Comparison of ENCODE assay signal across 10 cellular contexts in the genomic region with DNA sequence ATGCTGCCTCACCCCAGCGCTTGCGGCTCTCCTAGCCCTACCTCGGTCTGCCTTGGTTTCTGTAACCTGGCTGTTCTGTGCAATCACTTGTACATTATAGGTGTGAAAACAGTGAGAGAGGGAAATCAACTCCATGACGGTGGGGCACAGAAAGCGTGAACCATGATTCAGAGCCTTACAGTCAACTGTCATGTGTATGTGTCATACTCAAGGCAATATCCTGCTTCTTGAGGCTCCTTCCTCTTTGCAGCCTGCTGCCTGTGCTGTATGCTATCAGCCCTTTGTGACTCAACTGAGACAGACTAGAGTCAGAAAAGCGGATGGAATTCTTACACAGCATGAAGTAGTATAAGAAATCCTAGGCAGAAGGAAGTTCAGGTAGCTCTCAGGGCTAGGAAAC. TPM values are rescaled to one million over a fixed set of nuclear protein-coding genes. Genes with fewer than 3 reads are reported as not detected.
DNase-seq lines count a peak whose midpoint lies in the region; ATAC-seq and TF ChIP-seq lines count a peak whose summit lies in the region.
"Had no signal": no experiment of that assay in that cellular context is flagged by ENCODE, and none has a peak within 500 bp of the region (broad histone marks: within the 10 kb centered on the region; RNA-seq: fewer than 3 reads in every experiment).

No MANE protein-coding gene starts in this region.

- peaks cover 23% of the 10 kb centered on the region for H3K4me1 Mint-ChIP-seq in T-helper 2 cell treated with Interferon-gamma antibody and Interleukin-4, amounts not matched to agents 5 μg/mL and 100 μg/mL, for 36 hours (ENCODE audit: low read depth)
- H3K4me1 Mint-ChIP-seq in dendritic cell treated with granulocyte-macrophage colony-stimulating factor and Interleukin-4, amounts not matched to agents 40 ng/mL and 50 ng/mL, for 4 days (ENCODE audit: low read depth) = peaks cover 15% of the 10 kb centered on the region

- H3K9me3 ChIP-seq in HEK293 (ENCODE audit: control insufficient read depth, insufficient read depth, low read depth, low read length) = no peaks in the 10 kb centered on the region
- H3K9me3 ChIP-seq in BE2C = no peaks in the 10 kb centered on the region
- H3K9me3 ChIP-seq: HAP-1 had no signal

- intact Hi-C loops in dendritic cell treated with granulocyte-macrophage colony-stimulating factor and Interleukin-4, amounts not matched to agents 40 ng/mL and 50 ng/mL, for 4 days (cut with micrococcal nuclease) = loop anchor here (5.0 kb wide), 2 partner anchors 39 to 136 kb away; a partner anchor contains a TSS

- H3K4me1 ChIP-seq in HEK293 (ENCODE audit: control insufficient read depth, insufficient read depth, low read length) (no peaks in the 10 kb centered on the region), BE2C (no peaks in the 10 kb centered on the region)

- H3K4me3 ChIP-seq in HEK293 (ENCODE audit: low read depth, low read length) (no peak overlapping the region), BE2C (ENCODE audit: low read depth, low read length) (no peak overlapping the region)
- H3K4me3 ChIP-seq: HAP-1 had no signal

- peaks cover 24% of the 10 kb centered on the region for H3K27me3 ChIP-seq in BE2C

- CTCF ChIA-PET in HEK293 (lab: Yijun Ruan, JAX) = interaction anchor here (1.1 kb wide), 1 partner anchor 34 kb away, joined by 3 read pairs; no protein-coding TSS in a partner anchor

- no peak overlapping the region for H3K27ac ChIP-seq in HEK293 (ENCODE audit: extremely low read depth, low read depth, low read length)

- peak overlapping the region; percentile 59 for H3K4me3 Mint-ChIP-seq in T-helper 2 cell treated with Interferon-gamma antibody and Interleukin-4, amounts not matched to agents 5 μg/mL and 100 μg/mL, for 36 hours
- no peak overlapping the region for H3K4me3 Mint-ChIP-seq in dendritic cell treated with granulocyte-macrophage colony-stimulating factor and Interleukin-4, amounts not matched to agents 40 ng/mL and 50 ng/mL, for 4 days

- peak; percentile 71 for DNase-seq in T-helper 2 cell treated with Interferon-gamma antibody and Interleukin-4, amounts not matched to agents 5 μg/mL and 100 μg/mL, for 36 hours (ENCODE audit: low spot score)
- DNase-seq in stimulated activated CD4-positive, alpha-beta T cell treated with anti-CD3 and anti-CD28 coated beads, Interleukin-1b, Interleukin-23, amount 100 ng/mL, for 48 hours = peak; percentile 77
- no peak for DNase-seq in BE2C

- peak overlapping the region; percentile 41 for H3K27ac Mint-ChIP-seq in T-helper 2 cell treated with Interferon-gamma antibody and Interleukin-4, amounts not matched to agents 5 μg/mL and 100 μg/mL, for 36 hours
- H3K27ac Mint-ChIP-seq in dendritic cell treated with granulocyte-macrophage colony-stimulating factor and Interleukin-4, amounts not matched to agents 40 ng/mL and 50 ng/mL, for 4 days = peak overlapping the region; percentile 32

- no peaks in the 10 kb centered on the region for H3K9me3 Mint-ChIP-seq in T-helper 2 cell treated with Interferon-gamma antibody and Interleukin-4, amounts not matched to agents 5 μg/mL and 100 μg/mL, for 36 hours
- H3K9me3 Mint-ChIP-seq in dendritic cell treated with granulocyte-macrophage colony-stimulating factor and Interleukin-4, amounts not matched to agents 40 ng/mL and 50 ng/mL, for 4 days = no peaks in the 10 kb centered on the region
- H3K9me3 Mint-ChIP-seq: naive thymus-derived CD8-positive, alpha-beta T cell had no signal

- TF ChIP-seq CTCF in HEK293 (tag by site-specific recombination; IDR thresholded peaks at IDR 0.05) (no peak), BE2C (IDR thresholded peaks at IDR 0.05; ENCODE audit: low read depth, low read length) (no peak)

- no peaks in the 10 kb centered on the region for H3K36me3 ChIP-seq in HEK293 (ENCODE audit: control insufficient read depth in 2 of 2, insufficient read depth in 1 of 2, low read length in 2 of 2)
- no peaks in the 10 kb centered on the region for H3K36me3 ChIP-seq in BE2C
- H3K36me3 ChIP-seq: HAP-1 had no signal

- POLR2A ChIA-PET in HEK293 (lab: Yijun Ruan, JAX) = interaction anchor here (0.6 to 2.8 kb wide), 2 partner anchors 17 to 38 kb away, joined by 3 to 21 read pairs; a partner anchor contains a TSS

- peaks cover 38% of the 10 kb centered on the region for H3K27me3 Mint-ChIP-seq in T-helper 2 cell treated with Interferon-gamma antibody and Interleukin-4, amounts not matched to agents 5 μg/mL and 100 μg/mL, for 36 hours (ENCODE audit: low read depth)
- peaks cover 32% of the 10 kb centered on the region for H3K27me3 Mint-ChIP-seq in dendritic cell treated with granulocyte-macrophage colony-stimulating factor and Interleukin-4, amounts not matched to agents 40 ng/mL and 50 ng/mL, for 4 days

- ATAC-seq in GM19351 (IDR thresholded peaks at IDR 0.05; ENCODE audit: unreplicated experiment) (no peak), GM18909 (IDR thresholded peaks at IDR 0.05; ENCODE audit: poor library complexity, unreplicated experiment) (no peak), HG02938 (IDR thresholded peaks at IDR 0.05; ENCODE audit: unreplicated experiment) (no peak)
- ATAC-seq: naive thymus-derived CD8-positive, alpha-beta T cell had no signal

- peaks cover 2% of the 10 kb centered on the region for H3K36me3 Mint-ChIP-seq in T-helper 2 cell treated with Interferon-gamma antibody and Interleukin-4, amounts not matched to agents 5 μg/mL and 100 μg/mL, for 36 hours (ENCODE audit: low read depth)
- no peaks in the 10 kb centered on the region for H3K36me3 Mint-ChIP-seq in dendritic cell treated with granulocyte-macrophage colony-stimulating factor and Interleukin-4, amounts not matched to agents 40 ng/mL and 50 ng/mL, for 4 days (ENCODE audit: low read depth)

TF ChIP-seq in HEK293, 187 proteins besides CTCF, POLR2A, EP300 and RAD21:
- TF ChIP-seq ZBTB17 (tag by site-specific recombination; IDR thresholded peaks at IDR 0.05) (peak; percentile 48; the same call in 1 of the 2 replicates), ZNF626 (tag by site-specific recombination; IDR thresholded peaks at IDR 0.05) (no peak)
TF ChIP-seq in HEK293: peak in this region for 1.

RNA-seq across cellular contexts. Expression of a gene that starts 2.1 kb away (rescaled TPM):
- polyA plus RNA-seq in BE2C (2012; ENCODE audit: insufficient read depth, insufficient read length, low read depth) = not detected

RNA-seq across cellular contexts. Expression of a gene that starts 37.5 kb away (rescaled TPM):
- polyA plus RNA-seq in BE2C (2012; ENCODE audit: insufficient read depth, insufficient read length, low read depth) = 25.0 TPM

RNA-seq across cellular contexts. Expression of a gene that starts 58.9 kb away (rescaled TPM):
- not detected for polyA plus RNA-seq in BE2C (2012; ENCODE audit: insufficient read depth, insufficient read length, low read depth)
- polyA plus RNA-seq: naive thymus-derived CD8-positive, alpha-beta T cell had no signal
